Comparison of ENCODE assay signal across 1 cellular context in the genomic region with DNA sequence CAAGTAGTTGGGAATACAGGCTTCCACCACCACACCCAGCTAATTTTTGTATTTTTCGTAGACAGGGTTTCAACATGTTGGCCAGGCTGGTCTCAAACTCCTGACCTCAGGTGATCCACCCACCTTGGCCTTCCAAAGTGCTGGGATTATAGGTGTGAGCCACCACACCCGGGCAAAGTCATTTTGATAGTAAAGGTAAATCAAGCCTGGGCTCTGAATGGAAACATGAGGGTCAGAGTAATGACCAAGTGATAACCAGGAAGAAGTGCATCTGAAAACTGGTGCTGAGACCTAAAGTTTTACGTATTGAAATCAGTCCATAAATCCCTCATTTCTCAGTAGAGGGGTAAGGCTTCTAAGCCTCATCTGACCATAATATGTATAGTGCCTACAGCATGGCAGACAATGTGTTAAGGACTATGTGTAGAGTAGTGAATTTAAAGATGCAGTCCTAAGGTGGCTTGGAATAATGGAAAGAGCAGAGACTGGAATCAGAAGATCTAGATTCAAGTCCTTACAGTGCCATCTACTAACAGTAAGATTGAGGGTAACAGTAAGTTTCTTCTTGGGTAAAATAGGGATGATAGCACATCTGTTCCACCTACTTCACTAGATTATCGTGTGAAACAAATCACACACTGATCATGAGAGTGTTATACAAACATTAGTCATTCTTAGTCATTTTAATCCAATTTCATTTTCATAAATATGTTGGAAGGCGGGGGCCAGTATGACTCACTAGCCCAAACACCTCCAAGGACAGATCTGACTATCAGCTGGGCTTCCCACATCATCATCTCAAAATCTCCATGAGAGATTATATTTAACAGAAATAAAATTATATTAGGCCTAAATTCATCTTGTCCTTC.
TF ChIP-seq lines count a peak whose summit lies in the region.

No MANE protein-coding gene starts in this region.

TF ChIP-seq in IMR-90, 13 proteins besides CTCF, POLR2A, EP300 and RAD21:
- TF ChIP-seq FOS (IDR thresholded peaks at IDR 0.05; ENCODE audit: low read depth, low read length) (peak; percentile 93), CHD1 (IDR thresholded peaks at IDR 0.05; ENCODE audit: low read depth, low read length) (no peak), RFX5 (IDR thresholded peaks at IDR 0.05; ENCODE audit: low read depth, low read length) (no peak)
